In the genomic region with DNA sequence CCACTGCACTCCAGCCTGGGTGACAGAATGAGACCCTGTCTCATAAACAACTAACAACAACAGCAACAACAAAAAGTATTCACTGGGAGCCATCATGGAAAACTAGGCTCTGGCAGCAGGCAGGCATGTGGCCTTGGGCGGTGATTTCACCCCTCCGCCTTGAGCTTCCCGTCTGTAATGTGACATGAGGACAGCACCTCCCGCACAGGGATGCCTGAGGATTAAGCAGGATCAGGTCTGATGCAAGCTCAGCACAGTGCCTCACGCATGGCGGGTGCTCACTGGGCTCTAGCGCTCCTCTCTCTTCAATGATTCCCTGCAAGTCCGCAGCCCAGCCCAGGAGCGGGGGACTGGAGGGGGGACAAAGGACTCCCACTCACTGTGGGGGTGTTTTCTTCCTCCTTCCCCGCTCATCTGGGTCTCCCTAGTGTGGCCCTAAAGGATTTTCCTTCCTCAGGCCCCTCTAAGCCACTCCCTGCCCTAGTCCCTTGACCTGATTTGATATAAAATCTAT, we compare ENCODE assay signal across 1 cellular context.
TF ChIP-seq lines count a peak whose summit lies in the region.

No MANE protein-coding gene starts in this region.

TF ChIP-seq in GM23338, 12 proteins besides CTCF, POLR2A, EP300 and RAD21 (continued from another document):
- TF ChIP-seq, protein P1, sequence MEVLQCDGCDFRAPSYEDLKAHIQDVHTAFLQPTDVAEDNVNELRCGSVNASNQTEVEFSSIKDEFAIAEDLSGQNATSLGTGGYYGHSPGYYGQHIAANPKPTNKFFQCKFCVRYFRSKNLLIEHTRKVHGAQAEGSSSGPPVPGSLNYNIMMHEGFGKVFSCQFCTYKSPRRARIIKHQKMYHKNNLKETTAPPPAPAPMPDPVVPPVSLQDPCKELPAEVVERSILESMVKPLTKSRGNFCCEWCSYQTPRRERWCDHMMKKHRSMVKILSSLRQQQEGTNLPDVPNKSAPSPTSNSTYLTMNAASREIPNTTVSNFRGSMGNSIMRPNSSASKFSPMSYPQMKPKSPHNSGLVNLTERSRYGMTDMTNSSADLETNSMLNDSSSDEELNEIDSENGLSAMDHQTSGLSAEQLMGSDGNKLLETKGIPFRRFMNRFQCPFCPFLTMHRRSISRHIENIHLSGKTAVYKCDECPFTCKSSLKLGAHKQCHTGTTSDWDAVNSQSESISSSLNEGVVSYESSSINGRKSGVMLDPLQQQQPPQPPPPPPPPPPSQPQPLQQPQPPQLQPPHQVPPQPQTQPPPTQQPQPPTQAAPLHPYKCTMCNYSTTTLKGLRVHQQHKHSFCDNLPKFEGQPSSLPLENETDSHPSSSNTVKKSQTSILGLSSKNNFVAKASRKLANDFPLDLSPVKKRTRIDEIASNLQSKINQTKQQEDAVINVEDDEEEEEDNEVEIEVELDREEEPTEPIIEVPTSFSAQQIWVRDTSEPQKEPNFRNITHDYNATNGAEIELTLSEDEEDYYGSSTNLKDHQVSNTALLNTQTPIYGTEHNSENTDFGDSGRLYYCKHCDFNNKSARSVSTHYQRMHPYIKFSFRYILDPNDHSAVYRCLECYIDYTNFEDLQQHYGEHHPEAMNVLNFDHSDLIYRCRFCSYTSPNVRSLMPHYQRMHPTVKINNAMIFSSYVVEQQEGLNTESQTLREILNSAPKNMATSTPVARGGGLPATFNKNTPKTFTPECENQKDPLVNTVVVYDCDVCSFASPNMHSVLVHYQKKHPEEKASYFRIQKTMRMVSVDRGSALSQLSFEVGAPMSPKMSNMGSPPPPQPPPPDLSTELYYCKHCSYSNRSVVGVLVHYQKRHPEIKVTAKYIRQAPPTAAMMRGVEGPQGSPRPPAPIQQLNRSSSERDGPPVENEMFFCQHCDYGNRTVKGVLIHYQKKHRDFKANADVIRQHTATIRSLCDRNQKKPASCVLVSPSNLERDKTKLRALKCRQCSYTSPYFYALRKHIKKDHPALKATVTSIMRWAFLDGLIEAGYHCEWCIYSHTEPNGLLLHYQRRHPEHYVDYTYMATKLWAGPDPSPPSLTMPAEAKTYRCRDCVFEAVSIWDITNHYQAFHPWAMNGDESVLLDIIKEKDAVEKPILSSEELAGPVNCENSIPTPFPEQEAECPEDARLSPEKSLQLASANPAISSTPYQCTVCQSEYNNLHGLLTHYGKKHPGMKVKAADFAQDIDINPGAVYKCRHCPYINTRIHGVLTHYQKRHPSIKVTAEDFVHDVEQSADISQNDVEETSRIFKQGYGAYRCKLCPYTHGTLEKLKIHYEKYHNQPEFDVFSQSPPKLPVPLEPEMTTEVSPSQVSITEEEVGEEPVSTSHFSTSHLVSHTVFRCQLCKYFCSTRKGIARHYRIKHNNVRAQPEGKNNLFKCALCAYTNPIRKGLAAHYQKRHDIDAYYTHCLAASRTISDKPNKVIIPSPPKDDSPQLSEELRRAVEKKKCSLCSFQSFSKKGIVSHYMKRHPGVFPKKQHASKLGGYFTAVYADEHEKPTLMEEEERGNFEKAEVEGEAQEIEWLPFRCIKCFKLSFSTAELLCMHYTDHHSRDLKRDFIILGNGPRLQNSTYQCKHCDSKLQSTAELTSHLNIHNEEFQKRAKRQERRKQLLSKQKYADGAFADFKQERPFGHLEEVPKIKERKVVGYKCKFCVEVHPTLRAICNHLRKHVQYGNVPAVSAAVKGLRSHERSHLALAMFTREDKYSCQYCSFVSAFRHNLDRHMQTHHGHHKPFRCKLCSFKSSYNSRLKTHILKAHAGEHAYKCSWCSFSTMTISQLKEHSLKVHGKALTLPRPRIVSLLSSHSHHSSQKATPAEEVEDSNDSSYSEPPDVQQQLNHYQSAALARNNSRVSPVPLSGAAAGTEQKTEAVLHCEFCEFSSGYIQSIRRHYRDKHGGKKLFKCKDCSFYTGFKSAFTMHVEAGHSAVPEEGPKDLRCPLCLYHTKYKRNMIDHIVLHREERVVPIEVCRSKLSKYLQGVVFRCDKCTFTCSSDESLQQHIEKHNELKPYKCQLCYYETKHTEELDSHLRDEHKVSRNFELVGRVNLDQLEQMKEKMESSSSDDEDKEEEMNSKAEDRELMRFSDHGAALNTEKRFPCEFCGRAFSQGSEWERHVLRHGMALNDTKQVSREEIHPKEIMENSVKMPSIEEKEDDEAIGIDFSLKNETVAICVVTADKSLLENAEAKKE (CRISPR knock-in tag; IDR thresholded peaks at IDR 0.05): no peak
- no peak for TF ChIP-seq STAT1 (IDR thresholded peaks at IDR 0.05; ENCODE audit: unreplicated experiment)
- TF ChIP-seq NANOG (IDR thresholded peaks at IDR 0.05; ENCODE audit: borderline replicate concordance): no peak
- no peak for TF ChIP-seq ZNF331 (CRISPR knock-in tag; IDR thresholded peaks at IDR 0.05; ENCODE audit: low read depth)
- no peak for TF ChIP-seq CREB1 (CRISPR knock-in tag; IDR thresholded peaks at IDR 0.05; ENCODE audit: low read depth)
- no peak for TF ChIP-seq REST (IDR thresholded peaks at IDR 0.05; ENCODE audit: unreplicated experiment)
